ENCODE assay signal across 8 cellular contexts in genomic region chr17:8376302-8377067, GRCh38.
DNase-seq lines count a peak whose midpoint lies in the region; ATAC-seq and TF ChIP-seq lines count a peak whose summit lies in the region.

Gene KRABD2, minus strand, starts transcription at chr17:8376704.

- no peaks in the 10 kb centered on the region for H3K27me3 Mint-ChIP-seq in chondrocyte (ENCODE audit: low read depth)

- H3K4me3 Mint-ChIP-seq in chondrocyte (ENCODE audit: unreplicated experiment) = peak within 1 kb of the TSS; percentile 74

- peak within 1 kb of the TSS; percentile 93 for H3K27ac Mint-ChIP-seq in chondrocyte (ENCODE audit: unreplicated experiment)

- H3K4me1 Mint-ChIP-seq in chondrocyte (ENCODE audit: low read depth) = peaks cover 65% of the 10 kb centered on the region

- H3K9me3 Mint-ChIP-seq in chondrocyte (ENCODE audit: low read depth) = no peaks in the 10 kb centered on the region

- ATAC-seq in GM18520 (IDR thresholded peaks at IDR 0.05; ENCODE audit: unreplicated experiment) = peak; percentile 78
- peak; percentile 90 for ATAC-seq in HG03108 (IDR thresholded peaks at IDR 0.05; ENCODE audit: unreplicated experiment)

- peaks cover 23% of the 10 kb centered on the region for H3K36me3 Mint-ChIP-seq in chondrocyte (ENCODE audit: low read depth)

- peak; percentile 94 for DNase-seq in 8988T
- DNase-seq in NCI-H446 (lab: John Stamatoyannopoulos, UW) = peak; percentile 72 to 91
- peak; percentile 87 to 93 for DNase-seq in activated CD4-positive, alpha-beta T cell treated with anti-CD3 and anti-CD28 coated beads for 24 hours (ENCODE audit: low read depth in 2 of 2)
- peak; percentile 96 for DNase-seq in chondrocyte (ENCODE audit: low spot score)
- DNase-seq in kidney glomerular epithelial cell (lab: John Stamatoyannopoulos, UW) = peak; percentile 69
- peak; percentile 94 for DNase-seq in stimulated activated CD4-positive, alpha-beta T cell treated with anti-CD3 and anti-CD28 coated beads, Interleukin-15, amount 100 ng/mL, for 24 hours

- TF ChIP-seq CTCF in chondrocyte (IDR thresholded peaks at IDR 0.05) = peak; percentile 80

Comparison
In these comparisons a context has a peak if more than half of its experiments do, and no peak if none do; other contexts are left out.
1. Peak in every context shown above with its lines: DNase-seq and ATAC-seq.